Comparison of ENCODE assay signal across 1 cellular context in the genomic region with DNA sequence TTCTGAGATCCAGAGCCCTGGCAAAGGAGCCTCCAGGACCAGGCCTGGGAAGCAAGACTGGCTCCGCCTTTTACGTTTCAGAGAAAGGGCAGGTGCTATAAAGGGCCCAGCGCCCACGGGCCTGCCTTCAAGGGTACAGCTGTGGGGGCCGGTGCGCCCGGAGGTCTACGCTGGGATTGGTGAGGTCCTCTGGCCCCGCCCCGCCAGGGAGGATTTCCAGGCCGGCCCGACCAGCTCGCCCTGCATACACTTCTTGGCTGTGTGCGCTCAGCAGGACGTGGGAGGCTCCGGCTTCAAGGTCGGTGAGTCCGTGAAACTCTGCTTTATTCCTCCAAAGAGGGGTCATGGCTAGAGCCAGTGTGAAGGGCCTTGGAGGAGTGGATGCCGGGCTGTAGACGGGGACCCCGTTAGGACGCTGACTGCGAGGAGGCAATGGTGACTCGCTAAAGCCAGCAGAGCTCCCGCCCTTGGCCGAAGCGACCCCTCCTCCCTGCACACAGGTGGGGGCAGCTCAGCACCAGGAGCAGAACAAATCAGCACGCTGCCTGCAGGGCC.
TF ChIP-seq lines count a peak whose summit lies in the region.

A gene (plus strand): TSS at position 243 of the 555 bp plus-strand sequence. CDS start 17,811 bp downstream, outside the sequence.

TF ChIP-seq in HepG2, 621 proteins besides CTCF, POLR2A, EP300 and RAD21 (continued from another document and continues in another):
- 0 out of 2 replicates have a peak, but pooled peaks have one; percentile 35 for TF ChIP-seq ZNF317 (CRISPR knock-in tag; IDR thresholded peaks at IDR 0.05)
- TF ChIP-seq SMARCE1 (IDR thresholded peaks at IDR 0.05; ENCODE audit: borderline replicate concordance) = no peak
- no peak for TF ChIP-seq HHEX (CRISPR knock-in tag; IDR thresholded peaks at IDR 0.05)
- TF ChIP-seq, protein P1, sequence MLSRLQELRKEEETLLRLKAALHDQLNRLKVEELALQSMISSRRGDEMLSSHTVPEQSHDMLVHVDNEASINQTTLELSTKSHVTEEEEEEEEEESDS (CRISPR knock-in tag; IDR thresholded peaks at IDR 0.05; ENCODE audit: borderline replicate concordance) = no peak
- TF ChIP-seq ZNF451 (CRISPR knock-in tag; IDR thresholded peaks at IDR 0.05) = no peak
- TF ChIP-seq RELA (CRISPR knock-in tag; IDR thresholded peaks at IDR 0.05) = no peak
- TF ChIP-seq ZKSCAN1 (IDR thresholded peaks at IDR 0.05; ENCODE audit: low read length) = no peak
- peak; percentile 42; the same call in 1 of the 2 replicates for TF ChIP-seq YEATS4 (CRISPR knock-in tag; IDR thresholded peaks at IDR 0.05; ENCODE audit: borderline replicate concordance)
- no peak for TF ChIP-seq CC2D1A (CRISPR knock-in tag; IDR thresholded peaks at IDR 0.05)
- TF ChIP-seq ZNF83 (CRISPR knock-in tag; IDR thresholded peaks at IDR 0.05; ENCODE audit: borderline replicate concordance) = no peak
- TF ChIP-seq ZNF644 (CRISPR knock-in tag; IDR thresholded peaks at IDR 0.05; ENCODE audit: low read depth) = no peak
- no peak for TF ChIP-seq TOPORS (CRISPR knock-in tag; IDR thresholded peaks at IDR 0.05)
- TF ChIP-seq NBN (conservative IDR thresholded peaks at IDR 0.05) = no peak
- TF ChIP-seq, protein P2, sequence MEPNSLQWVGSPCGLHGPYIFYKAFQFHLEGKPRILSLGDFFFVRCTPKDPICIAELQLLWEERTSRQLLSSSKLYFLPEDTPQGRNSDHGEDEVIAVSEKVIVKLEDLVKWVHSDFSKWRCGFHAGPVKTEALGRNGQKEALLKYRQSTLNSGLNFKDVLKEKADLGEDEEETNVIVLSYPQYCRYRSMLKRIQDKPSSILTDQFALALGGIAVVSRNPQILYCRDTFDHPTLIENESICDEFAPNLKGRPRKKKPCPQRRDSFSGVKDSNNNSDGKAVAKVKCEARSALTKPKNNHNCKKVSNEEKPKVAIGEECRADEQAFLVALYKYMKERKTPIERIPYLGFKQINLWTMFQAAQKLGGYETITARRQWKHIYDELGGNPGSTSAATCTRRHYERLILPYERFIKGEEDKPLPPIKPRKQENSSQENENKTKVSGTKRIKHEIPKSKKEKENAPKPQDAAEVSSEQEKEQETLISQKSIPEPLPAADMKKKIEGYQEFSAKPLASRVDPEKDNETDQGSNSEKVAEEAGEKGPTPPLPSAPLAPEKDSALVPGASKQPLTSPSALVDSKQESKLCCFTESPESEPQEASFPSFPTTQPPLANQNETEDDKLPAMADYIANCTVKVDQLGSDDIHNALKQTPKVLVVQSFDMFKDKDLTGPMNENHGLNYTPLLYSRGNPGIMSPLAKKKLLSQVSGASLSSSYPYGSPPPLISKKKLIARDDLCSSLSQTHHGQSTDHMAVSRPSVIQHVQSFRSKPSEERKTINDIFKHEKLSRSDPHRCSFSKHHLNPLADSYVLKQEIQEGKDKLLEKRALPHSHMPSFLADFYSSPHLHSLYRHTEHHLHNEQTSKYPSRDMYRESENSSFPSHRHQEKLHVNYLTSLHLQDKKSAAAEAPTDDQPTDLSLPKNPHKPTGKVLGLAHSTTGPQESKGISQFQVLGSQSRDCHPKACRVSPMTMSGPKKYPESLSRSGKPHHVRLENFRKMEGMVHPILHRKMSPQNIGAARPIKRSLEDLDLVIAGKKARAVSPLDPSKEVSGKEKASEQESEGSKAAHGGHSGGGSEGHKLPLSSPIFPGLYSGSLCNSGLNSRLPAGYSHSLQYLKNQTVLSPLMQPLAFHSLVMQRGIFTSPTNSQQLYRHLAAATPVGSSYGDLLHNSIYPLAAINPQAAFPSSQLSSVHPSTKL (CRISPR knock-in tag; IDR thresholded peaks at IDR 0.05) = no peak
- TF ChIP-seq TAF1 (CRISPR knock-in tag; IDR thresholded peaks at IDR 0.05) = peak; percentile 42; the same call in 1 of the 2 replicates
- TF ChIP-seq ZNF383 (CRISPR knock-in tag; IDR thresholded peaks at IDR 0.05; ENCODE audit: borderline replicate concordance) = no peak
- TF ChIP-seq ZNF615 (CRISPR knock-in tag; IDR thresholded peaks at IDR 0.05; ENCODE audit: borderline replicate concordance) = no peak
- TF ChIP-seq, protein P3, sequence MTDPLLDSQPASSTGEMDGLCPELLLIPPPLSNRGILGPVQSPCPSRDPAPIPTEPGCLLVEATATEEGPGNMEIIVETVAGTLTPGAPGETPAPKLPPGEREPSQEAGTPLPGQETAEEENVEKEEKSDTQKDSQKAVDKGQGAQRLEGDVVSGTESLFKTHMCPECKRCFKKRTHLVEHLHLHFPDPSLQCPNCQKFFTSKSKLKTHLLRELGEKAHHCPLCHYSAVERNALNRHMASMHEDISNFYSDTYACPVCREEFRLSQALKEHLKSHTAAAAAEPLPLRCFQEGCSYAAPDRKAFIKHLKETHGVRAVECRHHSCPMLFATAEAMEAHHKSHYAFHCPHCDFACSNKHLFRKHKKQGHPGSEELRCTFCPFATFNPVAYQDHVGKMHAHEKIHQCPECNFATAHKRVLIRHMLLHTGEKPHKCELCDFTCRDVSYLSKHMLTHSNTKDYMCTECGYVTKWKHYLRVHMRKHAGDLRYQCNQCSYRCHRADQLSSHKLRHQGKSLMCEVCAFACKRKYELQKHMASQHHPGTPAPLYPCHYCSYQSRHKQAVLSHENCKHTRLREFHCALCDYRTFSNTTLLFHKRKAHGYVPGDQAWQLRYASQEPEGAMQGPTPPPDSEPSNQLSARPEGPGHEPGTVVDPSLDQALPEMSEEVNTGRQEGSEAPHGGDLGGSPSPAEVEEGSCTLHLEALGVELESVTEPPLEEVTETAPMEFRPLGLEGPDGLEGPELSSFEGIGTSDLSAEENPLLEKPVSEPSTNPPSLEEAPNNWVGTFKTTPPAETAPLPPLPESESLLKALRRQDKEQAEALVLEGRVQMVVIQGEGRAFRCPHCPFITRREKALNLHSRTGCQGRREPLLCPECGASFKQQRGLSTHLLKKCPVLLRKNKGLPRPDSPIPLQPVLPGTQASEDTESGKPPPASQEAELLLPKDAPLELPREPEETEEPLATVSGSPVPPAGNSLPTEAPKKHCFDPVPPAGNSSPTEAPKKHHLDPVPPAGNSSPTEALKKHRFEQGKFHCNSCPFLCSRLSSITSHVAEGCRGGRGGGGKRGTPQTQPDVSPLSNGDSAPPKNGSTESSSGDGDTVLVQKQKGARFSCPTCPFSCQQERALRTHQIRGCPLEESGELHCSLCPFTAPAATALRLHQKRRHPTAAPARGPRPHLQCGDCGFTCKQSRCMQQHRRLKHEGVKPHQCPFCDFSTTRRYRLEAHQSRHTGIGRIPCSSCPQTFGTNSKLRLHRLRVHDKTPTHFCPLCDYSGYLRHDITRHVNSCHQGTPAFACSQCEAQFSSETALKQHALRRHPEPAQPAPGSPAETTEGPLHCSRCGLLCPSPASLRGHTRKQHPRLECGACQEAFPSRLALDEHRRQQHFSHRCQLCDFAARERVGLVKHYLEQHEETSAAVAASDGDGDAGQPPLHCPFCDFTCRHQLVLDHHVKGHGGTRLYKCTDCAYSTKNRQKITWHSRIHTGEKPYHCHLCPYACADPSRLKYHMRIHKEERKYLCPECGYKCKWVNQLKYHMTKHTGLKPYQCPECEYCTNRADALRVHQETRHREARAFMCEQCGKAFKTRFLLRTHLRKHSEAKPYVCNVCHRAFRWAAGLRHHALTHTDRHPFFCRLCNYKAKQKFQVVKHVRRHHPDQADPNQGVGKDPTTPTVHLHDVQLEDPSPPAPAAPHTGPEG (CRISPR knock-in tag; IDR thresholded peaks at IDR 0.05) = 0 out of 2 replicates have a peak, but pooled peaks have one; percentile 58
- 0 out of 2 replicates have a peak, but pooled peaks have one; percentile 53 for TF ChIP-seq BORCS8-MEF2B (CRISPR knock-in tag; IDR thresholded peaks at IDR 0.05)
- peak; percentile 42 for TF ChIP-seq ZNF883 (CRISPR knock-in tag; IDR thresholded peaks at IDR 0.05; ENCODE audit: not compliant biosample characterization)
- TF ChIP-seq, protein P4, sequence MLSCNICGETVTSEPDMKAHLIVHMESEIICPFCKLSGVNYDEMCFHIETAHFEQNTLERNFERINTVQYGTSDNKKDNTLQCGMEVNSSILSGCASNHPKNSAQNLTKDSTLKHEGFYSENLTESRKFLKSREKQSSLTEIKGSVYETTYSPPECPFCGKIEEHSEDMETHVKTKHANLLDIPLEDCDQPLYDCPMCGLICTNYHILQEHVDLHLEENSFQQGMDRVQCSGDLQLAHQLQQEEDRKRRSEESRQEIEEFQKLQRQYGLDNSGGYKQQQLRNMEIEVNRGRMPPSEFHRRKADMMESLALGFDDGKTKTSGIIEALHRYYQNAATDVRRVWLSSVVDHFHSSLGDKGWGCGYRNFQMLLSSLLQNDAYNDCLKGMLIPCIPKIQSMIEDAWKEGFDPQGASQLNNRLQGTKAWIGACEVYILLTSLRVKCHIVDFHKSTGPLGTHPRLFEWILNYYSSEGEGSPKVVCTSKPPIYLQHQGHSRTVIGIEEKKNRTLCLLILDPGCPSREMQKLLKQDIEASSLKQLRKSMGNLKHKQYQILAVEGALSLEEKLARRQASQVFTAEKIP (CRISPR knock-in tag; IDR thresholded peaks at IDR 0.05; ENCODE audit: borderline replicate concordance) = no peak
- no peak for TF ChIP-seq ZNF44 (CRISPR knock-in tag; IDR thresholded peaks at IDR 0.05)
- no peak for TF ChIP-seq MED8 (CRISPR knock-in tag; IDR thresholded peaks at IDR 0.05; ENCODE audit: insufficient replicate concordance)
- TF ChIP-seq, protein P5, sequence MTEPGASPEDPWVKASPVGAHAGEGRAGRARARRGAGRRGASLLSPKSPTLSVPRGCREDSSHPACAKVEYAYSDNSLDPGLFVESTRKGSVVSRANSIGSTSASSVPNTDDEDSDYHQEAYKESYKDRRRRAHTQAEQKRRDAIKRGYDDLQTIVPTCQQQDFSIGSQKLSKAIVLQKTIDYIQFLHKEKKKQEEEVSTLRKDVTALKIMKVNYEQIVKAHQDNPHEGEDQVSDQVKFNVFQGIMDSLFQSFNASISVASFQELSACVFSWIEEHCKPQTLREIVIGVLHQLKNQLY (CRISPR knock-in tag; IDR thresholded peaks at IDR 0.05) = no peak
- no peak for TF ChIP-seq ZNF331 (CRISPR knock-in tag; IDR thresholded peaks at IDR 0.05)
- TF ChIP-seq ZEB1 (IDR thresholded peaks at IDR 0.05; ENCODE audit: insufficient replicate concordance, low read depth) = no peak
- no peak for TF ChIP-seq ZNF777 (CRISPR knock-in tag; IDR thresholded peaks at IDR 0.05)
- no peak for TF ChIP-seq ZNF879 (CRISPR knock-in tag; IDR thresholded peaks at IDR 0.05)
- TF ChIP-seq ZBTB42 (CRISPR knock-in tag; IDR thresholded peaks at IDR 0.05) = no peak
- no peak for TF ChIP-seq HOXA9 (CRISPR knock-in tag; IDR thresholded peaks at IDR 0.05; ENCODE audit: borderline replicate concordance)
- no peak for TF ChIP-seq ZNF207 (IDR thresholded peaks at IDR 0.05; ENCODE audit: borderline replicate concordance)
- TF ChIP-seq ZBTB7A (CRISPR knock-in tag; IDR thresholded peaks at IDR 0.05) = peak; percentile 73
- no peak for TF ChIP-seq NFKB2 (CRISPR knock-in tag; IDR thresholded peaks at IDR 0.05; ENCODE audit: borderline replicate concordance)
- TF ChIP-seq, protein P6, sequence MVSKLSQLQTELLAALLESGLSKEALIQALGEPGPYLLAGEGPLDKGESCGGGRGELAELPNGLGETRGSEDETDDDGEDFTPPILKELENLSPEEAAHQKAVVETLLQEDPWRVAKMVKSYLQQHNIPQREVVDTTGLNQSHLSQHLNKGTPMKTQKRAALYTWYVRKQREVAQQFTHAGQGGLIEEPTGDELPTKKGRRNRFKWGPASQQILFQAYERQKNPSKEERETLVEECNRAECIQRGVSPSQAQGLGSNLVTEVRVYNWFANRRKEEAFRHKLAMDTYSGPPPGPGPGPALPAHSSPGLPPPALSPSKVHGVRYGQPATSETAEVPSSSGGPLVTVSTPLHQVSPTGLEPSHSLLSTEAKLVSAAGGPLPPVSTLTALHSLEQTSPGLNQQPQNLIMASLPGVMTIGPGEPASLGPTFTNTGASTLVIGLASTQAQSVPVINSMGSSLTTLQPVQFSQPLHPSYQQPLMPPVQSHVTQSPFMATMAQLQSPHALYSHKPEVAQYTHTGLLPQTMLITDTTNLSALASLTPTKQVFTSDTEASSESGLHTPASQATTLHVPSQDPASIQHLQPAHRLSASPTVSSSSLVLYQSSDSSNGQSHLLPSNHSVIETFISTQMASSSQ (IDR thresholded peaks at IDR 0.05; ENCODE audit: low read depth) = no peak
- TF ChIP-seq, protein P6 (CRISPR knock-in tag; IDR thresholded peaks at IDR 0.05; ENCODE audit: borderline replicate concordance) = no peak
- TF ChIP-seq, protein P7, sequence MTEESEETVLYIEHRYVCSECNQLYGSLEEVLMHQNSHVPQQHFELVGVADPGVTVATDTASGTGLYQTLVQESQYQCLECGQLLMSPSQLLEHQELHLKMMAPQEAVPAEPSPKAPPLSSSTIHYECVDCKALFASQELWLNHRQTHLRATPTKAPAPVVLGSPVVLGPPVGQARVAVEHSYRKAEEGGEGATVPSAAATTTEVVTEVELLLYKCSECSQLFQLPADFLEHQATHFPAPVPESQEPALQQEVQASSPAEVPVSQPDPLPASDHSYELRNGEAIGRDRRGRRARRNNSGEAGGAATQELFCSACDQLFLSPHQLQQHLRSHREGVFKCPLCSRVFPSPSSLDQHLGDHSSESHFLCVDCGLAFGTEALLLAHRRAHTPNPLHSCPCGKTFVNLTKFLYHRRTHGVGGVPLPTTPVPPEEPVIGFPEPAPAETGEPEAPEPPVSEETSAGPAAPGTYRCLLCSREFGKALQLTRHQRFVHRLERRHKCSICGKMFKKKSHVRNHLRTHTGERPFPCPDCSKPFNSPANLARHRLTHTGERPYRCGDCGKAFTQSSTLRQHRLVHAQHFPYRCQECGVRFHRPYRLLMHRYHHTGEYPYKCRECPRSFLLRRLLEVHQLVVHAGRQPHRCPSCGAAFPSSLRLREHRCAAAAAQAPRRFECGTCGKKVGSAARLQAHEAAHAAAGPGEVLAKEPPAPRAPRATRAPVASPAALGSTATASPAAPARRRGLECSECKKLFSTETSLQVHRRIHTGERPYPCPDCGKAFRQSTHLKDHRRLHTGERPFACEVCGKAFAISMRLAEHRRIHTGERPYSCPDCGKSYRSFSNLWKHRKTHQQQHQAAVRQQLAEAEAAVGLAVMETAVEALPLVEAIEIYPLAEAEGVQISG (CRISPR knock-in tag; IDR thresholded peaks at IDR 0.05) = peak; percentile 26; the same call in 1 of the 2 replicates
- TF ChIP-seq, protein P8, sequence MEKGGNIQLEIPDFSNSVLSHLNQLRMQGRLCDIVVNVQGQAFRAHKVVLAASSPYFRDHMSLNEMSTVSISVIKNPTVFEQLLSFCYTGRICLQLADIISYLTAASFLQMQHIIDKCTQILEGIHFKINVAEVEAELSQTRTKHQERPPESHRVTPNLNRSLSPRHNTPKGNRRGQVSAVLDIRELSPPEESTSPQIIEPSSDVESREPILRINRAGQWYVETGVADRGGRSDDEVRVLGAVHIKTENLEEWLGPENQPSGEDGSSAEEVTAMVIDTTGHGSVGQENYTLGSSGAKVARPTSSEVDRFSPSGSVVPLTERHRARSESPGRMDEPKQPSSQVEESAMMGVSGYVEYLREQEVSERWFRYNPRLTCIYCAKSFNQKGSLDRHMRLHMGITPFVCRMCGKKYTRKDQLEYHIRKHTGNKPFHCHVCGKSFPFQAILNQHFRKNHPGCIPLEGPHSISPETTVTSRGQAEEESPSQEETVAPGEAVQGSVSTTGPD (CRISPR knock-in tag; IDR thresholded peaks at IDR 0.05) = no peak
- TF ChIP-seq MEIS1 (CRISPR knock-in tag; IDR thresholded peaks at IDR 0.05; ENCODE audit: borderline replicate concordance) = no peak
